Comparison of ENCODE assay signal across 23 cellular contexts in the genomic region with DNA sequence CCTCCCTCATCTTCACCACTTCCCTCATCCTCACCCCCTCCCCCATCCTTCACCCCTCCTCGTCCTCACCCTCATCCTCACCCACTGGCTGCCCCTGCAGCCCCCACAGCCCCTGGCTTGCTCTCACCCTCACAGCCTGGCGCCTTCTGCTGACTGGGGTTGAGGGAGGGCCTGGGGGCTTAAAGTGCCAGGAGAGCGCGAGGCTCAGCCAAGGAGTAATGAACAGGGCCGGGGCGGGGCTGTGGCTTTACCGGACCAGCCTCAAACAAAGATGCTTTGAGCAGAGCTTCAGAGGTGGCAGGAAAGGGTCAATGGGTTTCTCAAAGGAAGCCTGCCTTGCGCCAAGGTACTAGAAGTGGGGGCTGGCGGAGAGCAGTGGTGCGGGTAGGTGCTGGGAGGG. TPM values are rescaled to one million over a fixed set of nuclear protein-coding genes. Genes with fewer than 3 reads are reported as not detected.
A peak's percentile ranks its signal among the peaks of the same experiment; 100 is the strongest.
DNase-seq lines count a peak whose midpoint lies in the region; ATAC-seq and TF ChIP-seq lines count a peak whose summit lies in the region.
"Had no signal": no experiment of that assay in that cellular context is flagged by ENCODE, and none has a peak within 500 bp of the region (broad histone marks: within the 10 kb centered on the region; RNA-seq: fewer than 3 reads in every experiment).

Gene PRSS33 (minus strand): TSS at position 155 of the 400 bp plus-strand sequence. CDS start 1,013 bp downstream, outside the sequence.

- POLR2A ChIA-PET in activated CD8-positive, alpha-beta T cell treated with anti-CD3 and anti-CD28 coated beads for 36 hours (lab: Charles Lee): no interaction called here

- H3K27me3 Mint-ChIP-seq in natural killer cell (ENCODE audit: low read depth in 2 of 2): peaks cover 6 to 22% of the 10 kb centered on the region in 2 donors
- H3K27me3 Mint-ChIP-seq in natural killer cell treated with Interleukin-12 subunit alpha and Interleukin-12 subunit beta and Interleukin-15 and Interleukin-18, amount 100 ng/mL, for 72 hours: peaks cover 0 to 9% of the 10 kb centered on the region in 2 donors
- peaks cover 2% of the 10 kb centered on the region for H3K27me3 Mint-ChIP-seq in activated CD8-positive, alpha-beta T cell treated with anti-CD3 and anti-CD28 coated beads for 36 hours

- TF ChIP-seq CTCF in natural killer cell (IDR thresholded peaks at IDR 0.05) (no peak), lower lobe of right lung (IDR thresholded peaks at IDR 0.05) (no peak)
- TF ChIP-seq CTCF in activated CD8-positive, alpha-beta T cell treated with anti-CD3 and anti-CD28 coated beads for 36 hours (IDR thresholded peaks at IDR 0.05): no peak

- H3K4me3 Mint-ChIP-seq in natural killer cell: peak within 1 kb of the TSS; percentile 35
- no peak within 1 kb of the TSS for H3K4me3 Mint-ChIP-seq in natural killer cell treated with Interleukin-12 subunit alpha and Interleukin-12 subunit beta and Interleukin-15 and Interleukin-18, amount 100 ng/mL, for 72 hours
- H3K4me3 Mint-ChIP-seq in activated CD8-positive, alpha-beta T cell treated with anti-CD3 and anti-CD28 coated beads for 36 hours: peak within 1 kb of the TSS; percentile 56

- intact Hi-C loops in natural killer cell (cut with micrococcal nuclease): no loop called here
- intact Hi-C loops in activated CD8-positive, alpha-beta T cell treated with anti-CD3 and anti-CD28 coated beads for 36 hours (cut with micrococcal nuclease): no loop called here
- intact Hi-C loops in lower lobe of right lung (cut with DNase I): no loop called here
- intact Hi-C loops in aorta (cut with DNase I): no loop called here

- CTCF ChIA-PET in activated CD8-positive, alpha-beta T cell treated with anti-CD3 and anti-CD28 coated beads for 36 hours (lab: Charles Lee): interaction anchor here (0.8 kb wide), 1 partner anchor 52 kb away, joined by 3 read pairs; no protein-coding TSS in a partner anchor

- ATAC-seq in natural killer cell: peak in 1 of 3 donors; percentile 18
- no peak for ATAC-seq in natural killer cell treated with Interleukin-12 subunit alpha and Interleukin-12 subunit beta and Interleukin-15 and Interleukin-18, amount 100 ng/mL, for 72 hours
- ATAC-seq in activated CD8-positive, alpha-beta T cell treated with anti-CD3 and anti-CD28 coated beads for 36 hours: no peak
- ATAC-seq in lower lobe of right lung: no peak
- no peak for ATAC-seq in aorta (ENCODE audit: low FRiP score)
- ATAC-seq in HG03095 (IDR thresholded peaks at IDR 0.05; ENCODE audit: unreplicated experiment): no peak
- ATAC-seq in GM18517 (IDR thresholded peaks at IDR 0.05; ENCODE audit: unreplicated experiment): no peak
- ATAC-seq: right cardiac atrium had no signal

- H3K4me3 ChIP-seq in lower lobe of right lung (no peak within 1 kb of the TSS), aorta (ENCODE audit: low read length in 2 of 2) (no peak within 1 kb of the TSS)
- H3K4me3 ChIP-seq: SJSA1 had no signal

- H3K36me3 ChIP-seq in lower lobe of right lung (no peaks in the 10 kb centered on the region), aorta (ENCODE audit: control insufficient read depth in 1 of 2, insufficient read depth in 2 of 2, low read length in 1 of 2) (no peaks in the 10 kb centered on the region)
- H3K36me3 ChIP-seq: SJSA1, stomach had no signal

- WGBS in aorta, 2 donors: 24 to 43% methylated on average over 10 of the region's 10 CpGs

- H3K4me1 ChIP-seq in lower lobe of right lung (peaks cover 9% of the 10 kb centered on the region), aorta (ENCODE audit: control insufficient read depth in 1 of 2, insufficient read depth in 2 of 2, low read length in 2 of 2) (no peaks in the 10 kb centered on the region)

- peaks cover 0 to 18% of the 10 kb centered on the region in 2 donors for H3K4me1 Mint-ChIP-seq in natural killer cell
- peaks cover 5 to 9% of the 10 kb centered on the region in 2 donors for H3K4me1 Mint-ChIP-seq in natural killer cell treated with Interleukin-12 subunit alpha and Interleukin-12 subunit beta and Interleukin-15 and Interleukin-18, amount 100 ng/mL, for 72 hours (ENCODE audit: low read depth in 2 of 2)
- peaks cover 7% of the 10 kb centered on the region for H3K4me1 Mint-ChIP-seq in activated CD8-positive, alpha-beta T cell treated with anti-CD3 and anti-CD28 coated beads for 36 hours (ENCODE audit: low read depth)

- H3K27ac Mint-ChIP-seq in natural killer cell: no peak within 1 kb of the TSS
- no peak within 1 kb of the TSS for H3K27ac Mint-ChIP-seq in natural killer cell treated with Interleukin-12 subunit alpha and Interleukin-12 subunit beta and Interleukin-15 and Interleukin-18, amount 100 ng/mL, for 72 hours
- H3K27ac Mint-ChIP-seq in activated CD8-positive, alpha-beta T cell treated with anti-CD3 and anti-CD28 coated beads for 36 hours: no peak within 1 kb of the TSS

- no peak for DNase-seq in natural killer cell
- no peak for DNase-seq in natural killer cell treated with Interleukin-12 subunit alpha and Interleukin-12 subunit beta and Interleukin-15 and Interleukin-18, amount 100 ng/mL, for 72 hours (ENCODE audit: low spot score)
- no peak for DNase-seq in activated CD8-positive, alpha-beta T cell treated with anti-CD3 and anti-CD28 coated beads for 36 hours
- DNase-seq in lower lobe of right lung: peak; percentile 28
- peak; percentile 27 to 61 for DNase-seq in aorta
- DNase-seq in NCI-H2081 treated with DMSO at 0.1 percent for 48 hours (lab: John Stamatoyannopoulos, UW): no peak
- DNase-seq: activated CD4-positive, CD25-positive, alpha-beta regulatory T cell; activated naive CD4-positive, alpha-beta T cell treated with anti-CD3 and anti-CD28 coated beads, Interleukin-2, amount 50 U/mL, for 16 hours; COR-L47; EL; erythroblast; KBM-7; NCI-H526 treated with DMSO at 0.1 percent for 48 hours; OCI-M1; stomach; T-helper 9 cell had no signal

- no peaks in the 10 kb centered on the region for H3K9me3 Mint-ChIP-seq in natural killer cell
- H3K9me3 Mint-ChIP-seq in natural killer cell treated with Interleukin-12 subunit alpha and Interleukin-12 subunit beta and Interleukin-15 and Interleukin-18, amount 100 ng/mL, for 72 hours: no peaks in the 10 kb centered on the region
- no peaks in the 10 kb centered on the region for H3K9me3 Mint-ChIP-seq in activated CD8-positive, alpha-beta T cell treated with anti-CD3 and anti-CD28 coated beads for 36 hours

- H3K36me3 Mint-ChIP-seq in natural killer cell: no peaks in the 10 kb centered on the region
- no peaks in the 10 kb centered on the region for H3K36me3 Mint-ChIP-seq in natural killer cell treated with Interleukin-12 subunit alpha and Interleukin-12 subunit beta and Interleukin-15 and Interleukin-18, amount 100 ng/mL, for 72 hours
- no peaks in the 10 kb centered on the region for H3K36me3 Mint-ChIP-seq in activated CD8-positive, alpha-beta T cell treated with anti-CD3 and anti-CD28 coated beads for 36 hours (ENCODE audit: low read depth)

- H3K27ac ChIP-seq in lower lobe of right lung: no peak within 1 kb of the TSS
- H3K27ac ChIP-seq in aorta (ENCODE audit: low read depth in 1 of 2, low read length in 2 of 2): no peak within 1 kb of the TSS
- H3K27ac ChIP-seq: dorsolateral prefrontal cortex, SJSA1, stomach had no signal

- H3K27me3 ChIP-seq in lower lobe of right lung (ENCODE audit: low read depth) (peaks cover 62% of the 10 kb centered on the region), aorta (ENCODE audit: control insufficient read depth in 1 of 2, insufficient read depth in 2 of 2, low read length in 1 of 2) (no peaks in the 10 kb centered on the region)

- H3K9me3 ChIP-seq in lower lobe of right lung (no peaks in the 10 kb centered on the region), aorta (ENCODE audit: control insufficient read depth, low read length) (no peaks in the 10 kb centered on the region)
- H3K9me3 ChIP-seq: SJSA1, stomach had no signal

RNA-seq across cellular contexts. Expression of gene PRSS33, which starts in this region (rescaled TPM):
- total RNA-seq in natural killer cell: under 1 TPM; 0.20 to 0.63 (median 0.54) TPM
- not detected for total RNA-seq in natural killer cell treated with Interleukin-12 subunit alpha and Interleukin-12 subunit beta and Interleukin-15 and Interleukin-18, amount 100 ng/mL, for 72 hours
- under 1 TPM in 1 of 2 experiments, not detected in 1; 0.29 TPM for total RNA-seq in activated CD8-positive, alpha-beta T cell treated with anti-CD3 and anti-CD28 coated beads for 36 hours
- total RNA-seq in lower lobe of right lung: not detected
- not detected for total RNA-seq in aorta
- under 1 TPM in 1 of 2 donors, not detected in 1; 0.08 TPM for polyA plus RNA-seq in aorta
- total RNA-seq: frontal cortex, right cardiac atrium, SJSA1, stomach, urinary bladder had no signal
- polyA plus RNA-seq: right cardiac atrium, stomach, urinary bladder had no signal

Comparison
In these comparisons a context has a peak if more than half of its experiments do, and no peak if none do; other contexts are left out.
1. Peak in DNase-seq in lower lobe of right lung; RNA of the gene not detected or under 1 TPM.
2. Peak in DNase-seq in aorta; RNA of the gene not detected or under 1 TPM.